ENCODE assay signal across 20 cellular contexts in the genomic region with DNA sequence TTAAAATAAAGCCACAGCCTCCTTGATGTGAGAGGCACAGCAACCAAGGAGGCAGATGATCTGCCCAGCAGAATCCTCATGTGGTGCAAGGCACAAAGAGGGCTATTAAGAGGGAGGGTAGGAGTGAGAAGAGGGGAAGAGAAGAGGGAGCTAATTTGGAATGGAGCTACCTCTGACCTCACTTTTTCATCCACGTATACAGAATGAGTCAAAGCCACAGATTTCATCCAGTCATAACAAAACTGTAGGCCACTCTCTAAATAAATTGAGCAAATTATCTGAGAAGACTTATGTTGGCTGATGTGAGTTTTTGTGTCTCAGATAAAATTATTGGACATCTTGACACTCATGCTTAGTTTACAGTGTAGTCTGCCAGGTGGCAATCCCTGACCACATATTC.
DNase-seq lines count a peak whose midpoint lies in the region; ATAC-seq, FAIRE-seq and TF ChIP-seq lines count a peak whose summit lies in the region.
"Had no signal": no experiment of that assay in that cellular context is flagged by ENCODE, and none has a peak within 500 bp of the region (broad histone marks: within the 10 kb centered on the region; RNA-seq: fewer than 3 reads in every experiment).

No MANE protein-coding gene starts in this region.

- H3K79me2 ChIP-seq in GM12878 (ENCODE audit: control insufficient read depth, insufficient read depth, low read length), result no peaks in the 10 kb centered on the region

- CTCF ChIA-PET in GM12878 (lab: Yijun Ruan, JAX) (no interaction called here), Caco-2 (lab: Charles Lee) (no interaction called here)

- BruUV-seq in GM12878 (replicated peaks; lab: Mats Ljungman, UMichigan) (no TSS peak), Caco-2 (replicated peaks; lab: Mats Ljungman, UMichigan) (no TSS peak)

- H3K9me3 ChIP-seq in GM12878 (replicated peaks; ENCODE audit: control insufficient read depth, insufficient read depth, low read length) (no peaks in the 10 kb centered on the region; the same call in 2 of the 3 replicates), Caco-2 (no peaks in the 10 kb centered on the region)
- H3K9me3 ChIP-seq: ascending aorta, suprapubic skin had no signal

- TF ChIP-seq EP300 in GM12878 (IDR thresholded peaks at IDR 0.05; ENCODE audit: borderline replicate concordance in 1 of 2, control insufficient read depth in 1 of 2, low read depth in 2 of 2, low read length in 2 of 2), result no peak; a peak in 1 of 4 replicates

- H3K9me3 Mint-ChIP-seq in activated naive CD8-positive, alpha-beta T cell treated with anti-CD3 and anti-CD28 coated beads, Interleukin-2, amount 50 U/mL, for 24 hours, result peaks cover 7% of the 10 kb centered on the region
- H3K9me3 Mint-ChIP-seq in Caco-2 (ENCODE audit: unreplicated experiment), result no peaks in the 10 kb centered on the region

- RAD21 ChIA-PET in GM12878 (lab: Charles Lee; ENCODE audit: unreplicated experiment), result no interaction called here

- TF ChIP-seq CTCF in GM12878 (IDR thresholded peaks at IDR 0.05 in 2 of 3, conservative IDR thresholded peaks at IDR 0.05 in 1 of 3; ENCODE audit: control insufficient read depth in 2 of 3, extremely low read depth in 1 of 3, insufficient read depth in 1 of 3, low read depth in 3 of 3, low read length in 3 of 3) (no peak), Caco-2 (IDR thresholded peaks at IDR 0.05; ENCODE audit: insufficient read depth in 1 of 2, low read depth in 1 of 2, low read length in 1 of 2, severe bottlenecking in 1 of 2, unreplicated experiment in 1 of 2) (no peak)

- no peak overlapping the region for H2AFZ ChIP-seq in GM12878 (ENCODE audit: control insufficient read depth, low read depth, low read length)

- H3K4me1 ChIP-seq in GM12878 (ENCODE audit: control insufficient read depth, insufficient read depth, low read length), result no peaks in the 10 kb centered on the region
- H3K4me1 ChIP-seq in Caco-2, result no peaks in the 10 kb centered on the region
- H3K4me1 ChIP-seq: ascending aorta, suprapubic skin had no signal

- intact Hi-C loops in GM12878 (cut with micrococcal nuclease; ENCODE audit: unreplicated experiment) (no loop called here), Caco-2 (cut with micrococcal nuclease; ENCODE audit: unreplicated experiment) (no loop called here)

- ATAC-seq in GM18499 (IDR thresholded peaks at IDR 0.05; ENCODE audit: insufficient read depth, unreplicated experiment) (peak; percentile 45), GM21390 (IDR thresholded peaks at IDR 0.05; ENCODE audit: unreplicated experiment) (peak; percentile 61), HG03095 (IDR thresholded peaks at IDR 0.05; ENCODE audit: unreplicated experiment) (peak; percentile 81), GM12878 (peak; percentile 49)
- ATAC-seq in activated naive CD8-positive, alpha-beta T cell treated with anti-CD3 and anti-CD28 coated beads, Interleukin-2, amount 50 U/mL, for 24 hours, result no peak
- ATAC-seq: activated CD8-positive, alpha-beta T cell treated with anti-CD3 and anti-CD28 coated beads for 36 hours; Panc1 had no signal

- no peak overlapping the region for H3K4me3 Mint-ChIP-seq in activated naive CD8-positive, alpha-beta T cell treated with anti-CD3 and anti-CD28 coated beads, Interleukin-2, amount 50 U/mL, for 24 hours
- no peak overlapping the region for H3K4me3 Mint-ChIP-seq in Caco-2 (ENCODE audit: unreplicated experiment)
- H3K4me3 Mint-ChIP-seq: activated CD8-positive, alpha-beta T cell treated with anti-CD3 and anti-CD28 coated beads for 36 hours; dendritic cell treated with granulocyte-macrophage colony-stimulating factor and Interleukin-4, amounts not matched to agents 40 ng/mL and 50 ng/mL, for 4 days; neural crest cell had no signal

- H4K20me1 ChIP-seq in GM12878 (ENCODE audit: control insufficient read depth, insufficient read depth), result no peaks in the 10 kb centered on the region

- POLR2A ChIA-PET in GM12878 (lab: Charles Lee) (interaction anchor here (0.6 kb wide), 1 partner anchor 1512 kb away, joined by 3 read pairs; no protein-coding TSS in a partner anchor), Caco-2 (lab: Charles Lee) (no interaction called here)

- no peak overlapping the region for H3K27ac ChIP-seq in GM12878 (ENCODE audit: control insufficient read depth, insufficient read depth)
- H3K27ac ChIP-seq: ascending aorta, epithelial cell of prostate, SK-N-MC, suprapubic skin had no signal

- TF ChIP-seq RAD21 in GM12878 (IDR thresholded peaks at IDR 0.05; ENCODE audit: insufficient read depth, low read depth, low read length), result no peak

- peaks cover 2% of the 10 kb centered on the region for H3K36me3 Mint-ChIP-seq in activated naive CD8-positive, alpha-beta T cell treated with anti-CD3 and anti-CD28 coated beads, Interleukin-2, amount 50 U/mL, for 24 hours (ENCODE audit: low read depth)
- H3K36me3 Mint-ChIP-seq in Caco-2 (ENCODE audit: insufficient read depth, unreplicated experiment), result no peaks in the 10 kb centered on the region

- peaks cover 5% of the 10 kb centered on the region for H3K4me1 Mint-ChIP-seq in activated naive CD8-positive, alpha-beta T cell treated with anti-CD3 and anti-CD28 coated beads, Interleukin-2, amount 50 U/mL, for 24 hours
- no peaks in the 10 kb centered on the region for H3K4me1 Mint-ChIP-seq in Caco-2 (ENCODE audit: low read depth, unreplicated experiment)
- H3K4me1 Mint-ChIP-seq: neural crest cell had no signal

- in situ Hi-C loops in GM12878 (cut with MboI), result no loop called here

- H3K36me3 ChIP-seq in GM12878 (ENCODE audit: control insufficient read depth in 2 of 2, insufficient read depth in 2 of 2, low read length in 1 of 2) (no peaks in the 10 kb centered on the region), Caco-2 (ENCODE audit: control insufficient read depth, insufficient read depth, low read length) (no peaks in the 10 kb centered on the region)
- H3K36me3 ChIP-seq: ascending aorta, suprapubic skin had no signal

- H3K27me3 ChIP-seq in GM12878 (replicated peaks in 1 of 2; ENCODE audit: control insufficient read depth in 2 of 2, insufficient read depth in 2 of 2, low read length in 1 of 2) (no peaks in the 10 kb centered on the region), Caco-2 (replicated peaks; ENCODE audit: control insufficient read depth, insufficient read depth, low read length) (no peaks in the 10 kb centered on the region)
- H3K27me3 ChIP-seq: ascending aorta, suprapubic skin had no signal

- WGBS in GM12878 (ENCODE audit: insufficient coverage, insufficient replicate concordance, low lambda C conversion rate, missing lambda C conversion rate), result 0% methylated on average over 1 of the region's 1 CpG

- no peaks in the 10 kb centered on the region for H3K27me3 Mint-ChIP-seq in activated naive CD8-positive, alpha-beta T cell treated with anti-CD3 and anti-CD28 coated beads, Interleukin-2, amount 50 U/mL, for 24 hours
- H3K27me3 Mint-ChIP-seq in Caco-2 (ENCODE audit: insufficient read depth, unreplicated experiment), result peaks cover 4% of the 10 kb centered on the region
- H3K27me3 Mint-ChIP-seq: activated CD8-positive, alpha-beta T cell treated with anti-CD3 and anti-CD28 coated beads for 36 hours; dendritic cell treated with granulocyte-macrophage colony-stimulating factor and Interleukin-4, amounts not matched to agents 40 ng/mL and 50 ng/mL, for 4 days had no signal

- H3K4me3 ChIP-seq in GM12878, result no peak overlapping the region
- no peak overlapping the region for H3K4me3 ChIP-seq in Caco-2 (ENCODE audit: low read depth, low read length)
- H3K4me3 ChIP-seq: ascending aorta, SK-N-MC, suprapubic skin had no signal

- no peak for TF ChIP-seq POLR2A in GM12878 (IDR thresholded peaks at IDR 0.05; ENCODE audit: low read depth, low read length)

- no peak for FAIRE-seq in GM12878 (lab: Jason Lieb, UNC)
- FAIRE-seq: keratinocyte had no signal

- H3K4me2 ChIP-seq in GM12878 (ENCODE audit: control insufficient read depth, insufficient read depth), result peak overlapping the region; percentile 38; the same call in 1 of the 2 replicates

- no peak overlapping the region for H3K9ac ChIP-seq in GM12878 (ENCODE audit: control insufficient read depth, insufficient read depth, low read length)

- H3K27ac Mint-ChIP-seq in activated naive CD8-positive, alpha-beta T cell treated with anti-CD3 and anti-CD28 coated beads, Interleukin-2, amount 50 U/mL, for 24 hours, result no peak overlapping the region
- no peak overlapping the region for H3K27ac Mint-ChIP-seq in Caco-2 (ENCODE audit: unreplicated experiment)
- H3K27ac Mint-ChIP-seq: activated CD8-positive, alpha-beta T cell treated with anti-CD3 and anti-CD28 coated beads for 36 hours; dendritic cell treated with granulocyte-macrophage colony-stimulating factor and Interleukin-4, amounts not matched to agents 40 ng/mL and 50 ng/mL, for 4 days had no signal

- SMC1A ChIA-PET in GM12878 (lab: Charles Lee; ENCODE audit: uncharacterized antibody, unreplicated experiment), result interaction anchor here (1.0 kb wide), 1 partner anchor 127 kb away, joined by 4 read pairs; no protein-coding TSS in a partner anchor

- no peak for DNase-seq in GM12878 (ENCODE audit: low read depth, low spot score)
- DNase-seq in hepatic stellate cell (ENCODE audit: low spot score), result no peak
- DNase-seq in activated naive CD8-positive, alpha-beta T cell treated with anti-CD3 and anti-CD28 coated beads, Interleukin-2, amount 50 U/mL, for 24 hours, result no peak
- DNase-seq in amygdala (lab: John Stamatoyannopoulos, UW), result no peak
- no peak for DNase-seq in Caco-2
- DNase-seq: activated CD8-positive, alpha-beta T cell treated with anti-CD3 and anti-CD28 coated beads for 36 hours; head of caudate nucleus; MV-4-11; NCI-H748 treated with DMSO at 0.1 percent for 48 hours had no signal

TF ChIP-seq in GM12878, 131 proteins besides CTCF, POLR2A, EP300 and RAD21:
- peak; percentile 67; the same call in 1 of the 2 replicates for TF ChIP-seq IRF4 (IDR thresholded peaks at IDR 0.05; ENCODE audit: low read depth, low read length)
- no peak for TF ChIP-seq HCFC1 (IDR thresholded peaks at IDR 0.05; ENCODE audit: low read length)
- peak; percentile 21; the same call in 1 of the 2 replicates for TF ChIP-seq DPF2 (IDR thresholded peaks at IDR 0.05)
- TF ChIP-seq JUNB (IDR thresholded peaks at IDR 0.05), result peak; percentile 77
- peak; percentile 71 for TF ChIP-seq RUNX3 (IDR thresholded peaks at IDR 0.05; ENCODE audit: low read length)
- TF ChIP-seq BCL11A (IDR thresholded peaks at IDR 0.05; ENCODE audit: low read depth, low read length), result peak; percentile 34; the same call in 1 of the 2 replicates
- TF ChIP-seq NBN (IDR thresholded peaks at IDR 0.05), result no peak
